Comparison of ENCODE assay signal across 18 cellular contexts in the genomic region with DNA sequence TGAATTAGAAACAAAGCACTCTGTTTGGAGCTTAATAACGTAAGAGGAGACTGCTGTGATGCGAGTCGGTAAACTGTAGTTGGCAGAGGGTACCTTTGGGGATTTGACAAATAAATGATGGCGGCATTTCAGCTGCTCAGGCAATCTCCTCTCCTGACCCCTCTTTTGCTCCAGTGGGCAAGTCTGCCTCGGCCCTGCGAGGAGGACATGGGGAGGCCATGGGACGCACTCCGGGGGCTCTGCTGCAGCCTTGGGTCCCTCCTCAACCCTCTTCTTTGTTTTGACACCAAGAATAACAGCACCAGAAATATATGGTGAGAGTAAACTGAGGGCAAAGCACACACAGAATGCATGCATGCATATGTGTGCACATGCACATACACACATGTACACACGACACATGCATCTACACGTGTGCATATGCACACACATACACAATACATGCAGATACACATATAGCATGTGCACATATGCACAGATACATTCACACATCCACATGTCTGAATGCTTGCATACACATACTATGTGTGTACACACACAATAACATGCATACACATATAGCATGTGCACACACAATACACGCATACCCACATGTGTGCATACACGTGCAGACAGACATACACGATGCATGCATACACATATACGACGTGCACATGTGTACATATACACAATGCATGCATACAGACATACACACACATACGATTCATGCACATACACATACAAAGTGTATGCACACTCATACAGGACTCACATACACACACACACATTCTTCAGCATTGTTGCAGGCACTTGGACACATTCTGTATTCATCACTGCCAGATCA. TPM values are rescaled to one million over a fixed set of nuclear protein-coding genes. Genes with fewer than 3 reads are reported as not detected.
"Had no signal": no experiment of that assay in that cellular context is flagged by ENCODE, and none has a peak within 500 bp of the region (broad histone marks: within the 10 kb centered on the region; RNA-seq: fewer than 3 reads in every experiment).

No MANE protein-coding gene starts in this region.

- H3K27me3 Mint-ChIP-seq: activated CD4-positive, alpha-beta T cell treated with anti-CD3 and anti-CD28 coated beads, Interleukin-2, amount 10 ng/mL, durations not matched to agents 7 days and 5 days had no signal

- H3K4me1 Mint-ChIP-seq: activated CD4-positive, alpha-beta T cell treated with anti-CD3 and anti-CD28 coated beads, Interleukin-2, amount 10 ng/mL, durations not matched to agents 7 days and 5 days; activated naive CD4-positive, alpha-beta T cell treated with anti-CD3 and anti-CD28 coated beads, Interleukin-2, amount 50 U/mL, for 24 hours; T-helper 17 cell had no signal

- H3K9ac ChIP-seq: parathyroid adenoma had no signal

- H3K79me2 ChIP-seq: parathyroid adenoma had no signal

- H3K4me1 ChIP-seq: parathyroid adenoma, stomach, vagina had no signal

- H3K27ac Mint-ChIP-seq: activated B cell treated with CpG ODN at 0.5 μM for 24 hours; activated CD4-positive, alpha-beta T cell treated with anti-CD3 and anti-CD28 coated beads, Interleukin-2, amount 10 ng/mL, durations not matched to agents 7 days and 5 days; activated naive CD4-positive, alpha-beta T cell treated with anti-CD3 and anti-CD28 coated beads, Interleukin-2, amount 50 U/mL, for 24 hours; brain; dendritic cell treated with granulocyte-macrophage colony-stimulating factor and Interleukin-4, amounts not matched to agents 40 ng/mL and 50 ng/mL, for 4 days; T-helper 17 cell had no signal

- H3K4me3 Mint-ChIP-seq: activated B cell treated with CpG ODN at 0.5 μM for 24 hours; activated CD4-positive, alpha-beta T cell treated with anti-CD3 and anti-CD28 coated beads, Interleukin-2, amount 10 ng/mL, durations not matched to agents 7 days and 5 days; activated naive CD4-positive, alpha-beta T cell treated with anti-CD3 and anti-CD28 coated beads, Interleukin-2, amount 50 U/mL, for 24 hours; brain; dendritic cell treated with granulocyte-macrophage colony-stimulating factor and Interleukin-4, amounts not matched to agents 40 ng/mL and 50 ng/mL, for 4 days; memory B cell; T-helper 17 cell had no signal

- H3K36me3 Mint-ChIP-seq: brain, memory B cell had no signal

- H3K9me3 Mint-ChIP-seq: activated B cell treated with CpG ODN at 0.5 μM for 24 hours, memory B cell had no signal

- ATAC-seq: T-helper 17 cell had no signal

- H3K27ac ChIP-seq: parathyroid adenoma, stomach, thoracic aorta, vagina had no signal

- H2AFZ ChIP-seq: parathyroid adenoma had no signal

- DNase-seq: activated B cell treated with CpG ODN at 0.5 μM for 24 hours; activated CD4-positive, alpha-beta T cell treated with anti-CD3 and anti-CD28 coated beads, Interleukin-2, amount 10 ng/mL, durations not matched to agents 7 days and 5 days; amniotic stem cell; erythroblast; hypothalamus; stimulated activated CD4-positive, alpha-beta T cell treated with anti-CD3 and anti-CD28 coated beads, Interleukin-15, amount 100 ng/mL, for 24 hours; stimulated activated CD4-positive, alpha-beta T cell treated with anti-CD3 and anti-CD28 coated beads, Interleukin-4, amount 100 ng/mL, for 24 hours; stomach; T-helper 17 cell had no signal

- H3K9me3 ChIP-seq: vagina had no signal

- H3K36me3 ChIP-seq: stomach, thoracic aorta, vagina had no signal

- H3K4me3 ChIP-seq: stomach, thoracic aorta, vagina had no signal

- H3K27me3 ChIP-seq: vagina had no signal

RNA-seq across cellular contexts. Expression of a gene that starts 24.4 kb away (rescaled TPM):
- total RNA-seq: glomerular endothelial cell, renal cortical epithelial cell had no signal
